In the genomic region with DNA sequence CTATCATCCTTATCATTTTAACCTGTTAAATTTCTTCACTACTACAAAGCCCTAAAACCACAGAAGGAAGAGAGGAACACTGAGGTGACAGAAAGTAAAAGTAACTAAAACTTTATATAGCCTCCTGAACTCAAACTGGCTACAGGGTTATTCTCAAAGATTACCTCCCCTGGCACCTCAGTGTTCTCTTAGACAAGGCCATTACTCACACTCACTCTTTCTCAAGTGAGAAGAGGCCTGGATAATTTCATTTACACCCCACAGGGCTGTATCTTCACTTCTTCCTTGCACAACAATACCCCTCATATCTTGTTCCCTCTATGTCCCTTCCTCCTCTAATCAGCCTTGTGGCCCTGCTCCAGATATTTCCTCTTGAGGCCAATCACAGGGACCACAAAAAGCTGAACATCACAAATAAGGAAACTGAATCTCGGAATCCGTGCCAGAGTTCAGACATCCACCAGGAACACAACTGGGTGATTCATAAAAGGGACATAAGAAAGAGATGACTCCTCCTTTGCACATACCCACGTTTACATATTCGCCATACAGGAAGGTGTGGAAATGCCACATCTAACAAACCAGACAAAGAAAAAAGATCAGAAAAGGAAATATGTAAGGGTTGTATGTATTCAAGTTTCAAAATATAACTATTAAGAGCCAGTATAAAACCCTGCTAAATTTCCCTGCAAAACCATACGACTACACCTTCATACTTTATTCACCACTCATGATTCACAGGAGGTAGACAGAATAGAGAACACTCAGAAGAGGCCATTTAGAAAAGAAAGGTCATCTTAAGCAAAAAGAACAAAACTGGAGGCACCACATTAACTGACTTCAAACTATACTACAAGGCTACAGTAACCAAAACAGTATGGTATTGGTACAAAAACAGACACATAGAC, we compare ENCODE assay signal across 9 cellular contexts. TPM values are rescaled to one million over a fixed set of nuclear protein-coding genes. Genes with fewer than 3 reads are reported as not detected.
A peak's percentile ranks its signal among the peaks of the same experiment; 100 is the strongest.
DNase-seq lines count a peak whose midpoint lies in the region; ATAC-seq and TF ChIP-seq lines count a peak whose summit lies in the region.
"Had no signal": no experiment of that assay in that cellular context is flagged by ENCODE, and none has a peak within 500 bp of the region (broad histone marks: within the 10 kb centered on the region; RNA-seq: fewer than 3 reads in every experiment).

No MANE protein-coding gene starts in this region.

- H3K27me3 ChIP-seq in foreskin keratinocyte (no peaks in the 10 kb centered on the region), subcutaneous abdominal adipose tissue (ENCODE audit: control insufficient read depth in 5 of 5, insufficient read depth in 4 of 5, low read length in 5 of 5) (no peaks in the 10 kb centered on the region), MM.1S (replicated peaks; ENCODE audit: insufficient read depth, low read length) (no peaks in the 10 kb centered on the region)

- peaks cover 23% of the 10 kb centered on the region for H3F3A ChIP-seq in MM.1S (ENCODE audit: insufficient read depth, low read length)

- H3K27ac Mint-ChIP-seq in activated CD8-positive, alpha-beta memory T cell treated with anti-CD3 and anti-CD28 coated beads, Interleukin-2, amount 10 ng/mL, durations not matched to agents 7 days and 5 days = peak overlapping the region; percentile 62
- no peak overlapping the region for H3K27ac Mint-ChIP-seq in chondrocyte (ENCODE audit: unreplicated experiment)

- H2AFZ ChIP-seq in MM.1S (ENCODE audit: low read length) = no peak overlapping the region

- H4K20me1 ChIP-seq in MM.1S (ENCODE audit: insufficient read depth, low read length) = no peaks in the 10 kb centered on the region

- no peak overlapping the region for H3K4me3 Mint-ChIP-seq in activated CD8-positive, alpha-beta memory T cell treated with anti-CD3 and anti-CD28 coated beads, Interleukin-2, amount 10 ng/mL, durations not matched to agents 7 days and 5 days
- no peak overlapping the region for H3K4me3 Mint-ChIP-seq in chondrocyte (ENCODE audit: unreplicated experiment)

- H3K4me3 ChIP-seq in subcutaneous abdominal adipose tissue (ENCODE audit: low read depth in 1 of 5, low read length in 5 of 5) (no peak overlapping the region), MM.1S (ENCODE audit: low read length) (no peak overlapping the region)

- no peaks in the 10 kb centered on the region for H3K9me3 ChIP-seq in subcutaneous abdominal adipose tissue (ENCODE audit: control insufficient read depth in 5 of 5, low read length in 5 of 5)
- H3K9me3 ChIP-seq in MM.1S (replicated peaks; ENCODE audit: insufficient read depth, low read length) = no peaks in the 10 kb centered on the region

- H3K9me2 ChIP-seq in MM.1S (replicated peaks; ENCODE audit: insufficient read depth, low read length) = no peaks in the 10 kb centered on the region

- H3K4me1 ChIP-seq in foreskin keratinocyte = peaks cover 14% of the 10 kb centered on the region
- H3K4me1 ChIP-seq in subcutaneous abdominal adipose tissue (ENCODE audit: control insufficient read depth in 5 of 5, insufficient read depth in 5 of 5, low read length in 5 of 5) = peaks cover 0 to 46% (median 23%) of the 10 kb centered on the region in 5 donors
- peaks cover 34% of the 10 kb centered on the region for H3K4me1 ChIP-seq in MM.1S (ENCODE audit: low read length)

- H3K36me3 ChIP-seq in subcutaneous abdominal adipose tissue (ENCODE audit: control insufficient read depth in 5 of 5, insufficient read depth in 5 of 5, low read length in 5 of 5) (no peaks in the 10 kb centered on the region), MM.1S (replicated peaks; ENCODE audit: insufficient read depth, low read length) (no peaks in the 10 kb centered on the region)

- 0 out of 2 replicates have a peak, but pooled peaks cover 7% of the 10 kb centered on the region for H3K79me2 ChIP-seq in MM.1S (ENCODE audit: low read length)

- DNase-seq in activated T-cell treated with anti-CD3 and anti-CD28 coated beads for 24 hours (ENCODE audit: low read depth) (peak; percentile 40), activated T-cell treated with anti-CD3 and anti-CD28 coated beads for 4 hours (no peak), foreskin keratinocyte (peak in 1 of 2 donors; percentile 45), chondrocyte (ENCODE audit: low spot score) (no peak), MM.1S (no peak), NCI-H128 (lab: John Stamatoyannopoulos, UW; ENCODE audit: unreplicated experiment) (no peak)
- no peak for DNase-seq in activated CD8-positive, alpha-beta memory T cell treated with anti-CD3 and anti-CD28 coated beads, Interleukin-2, amount 10 ng/mL, durations not matched to agents 7 days and 5 days
- DNase-seq: NCI-H1092 had no signal

- H3K36me3 Mint-ChIP-seq in activated CD8-positive, alpha-beta memory T cell treated with anti-CD3 and anti-CD28 coated beads, Interleukin-2, amount 10 ng/mL, durations not matched to agents 7 days and 5 days = peaks cover 5% of the 10 kb centered on the region
- peaks cover 2% of the 10 kb centered on the region for H3K36me3 Mint-ChIP-seq in chondrocyte (ENCODE audit: low read depth)

- TF ChIP-seq CTCF in foreskin keratinocyte (conservative IDR thresholded peaks at IDR 0.05) (no peak), chondrocyte (IDR thresholded peaks at IDR 0.05) (no peak), MM.1S (IDR thresholded peaks at IDR 0.05; ENCODE audit: low read length) (no peak)

- H3K27ac ChIP-seq in foreskin keratinocyte = no peak overlapping the region
- H3K27ac ChIP-seq in subcutaneous abdominal adipose tissue (ENCODE audit: low read depth, low read length) = peak overlapping the region; percentile 48
- H3K27ac ChIP-seq in MM.1S (ENCODE audit: low read length) = no peak overlapping the region

- CTCF ChIA-PET in activated CD8-positive, alpha-beta memory T cell treated with anti-CD3 and anti-CD28 coated beads, Interleukin-2, amount 10 ng/mL, durations not matched to agents 7 days and 5 days (lab: Charles Lee) = interaction anchor here (1.7 to 5.3 kb wide), 6 partner anchors 14 to 108 kb away, joined by 4 to 43 read pairs (median 14); partner anchors contain the start of gene HNRNPA0

- no peaks in the 10 kb centered on the region for H3K9me3 Mint-ChIP-seq in activated CD8-positive, alpha-beta memory T cell treated with anti-CD3 and anti-CD28 coated beads, Interleukin-2, amount 10 ng/mL, durations not matched to agents 7 days and 5 days (ENCODE audit: low read depth)
- peaks cover 9% of the 10 kb centered on the region for H3K9me3 Mint-ChIP-seq in chondrocyte (ENCODE audit: low read depth)

- no peaks in the 10 kb centered on the region for H3K27me3 Mint-ChIP-seq in activated CD8-positive, alpha-beta memory T cell treated with anti-CD3 and anti-CD28 coated beads, Interleukin-2, amount 10 ng/mL, durations not matched to agents 7 days and 5 days
- H3K27me3 Mint-ChIP-seq in chondrocyte (ENCODE audit: low read depth) = no peaks in the 10 kb centered on the region

- H3K4me2 ChIP-seq in MM.1S (ENCODE audit: low read depth, low read length) = no peak overlapping the region

- H3K4me1 Mint-ChIP-seq in activated CD8-positive, alpha-beta memory T cell treated with anti-CD3 and anti-CD28 coated beads, Interleukin-2, amount 10 ng/mL, durations not matched to agents 7 days and 5 days = peaks cover 6% of the 10 kb centered on the region
- peaks cover 5% of the 10 kb centered on the region for H3K4me1 Mint-ChIP-seq in chondrocyte (ENCODE audit: low read depth)

- ATAC-seq in activated CD8-positive, alpha-beta memory T cell treated with anti-CD3 and anti-CD28 coated beads, Interleukin-2, amount 10 ng/mL, durations not matched to agents 7 days and 5 days = no peak
- peak; percentile 21 for ATAC-seq in foreskin keratinocyte

- H3K9ac ChIP-seq in subcutaneous abdominal adipose tissue (ENCODE audit: low read length in 5 of 5) (no peak overlapping the region), MM.1S (ENCODE audit: low read length) (no peak overlapping the region)

RNA-seq across cellular contexts. Expression of gene KLHL3, which starts 1.7 kb away (rescaled TPM):
- 1 to 10 TPM; 3.0 to 5.7 TPM for total RNA-seq in activated CD8-positive, alpha-beta memory T cell treated with anti-CD3 and anti-CD28 coated beads, Interleukin-2, amount 10 ng/mL, durations not matched to agents 7 days and 5 days
- total RNA-seq in foreskin keratinocyte = 1.7 and 2.0 TPM in 2 replicates
- polyA plus RNA-seq in foreskin keratinocyte = 0.40 and 0.48 TPM in 2 replicates
- total RNA-seq in chondrocyte = 1.6 to 3.1 TPM (median 1.9 TPM) in 3 replicates

RNA-seq across cellular contexts. Expression of gene HNRNPA0, which starts 16.6 kb away (rescaled TPM):
- total RNA-seq in activated CD8-positive, alpha-beta memory T cell treated with anti-CD3 and anti-CD28 coated beads, Interleukin-2, amount 10 ng/mL, durations not matched to agents 7 days and 5 days = 10 to 100 TPM; 26.0 to 34.0 TPM
- total RNA-seq in foreskin keratinocyte (18.0 and 21.7 TPM in 2 replicates), chondrocyte (34.0 to 40.4 TPM (median 35.0 TPM) in 3 replicates)
- 28.2 and 30.0 TPM in 2 replicates for polyA plus RNA-seq in foreskin keratinocyte
